ENCODE assay signal across 10 cellular contexts in genomic region chr3:171376125-171376947, GRCh38.
A peak's percentile ranks its signal among the peaks of the same experiment; 100 is the strongest.
DNase-seq lines count a peak whose midpoint lies in the region; ATAC-seq lines count a peak whose summit lies in the region.
"Had no signal": no experiment of that assay in that cellular context is flagged by ENCODE, and none has a peak within 500 bp of the region (broad histone marks: within the 10 kb centered on the region; RNA-seq: fewer than 3 reads in every experiment).

No MANE protein-coding gene starts in this region.

- DNase-seq in AML-193 (lab: John Stamatoyannopoulos, UW): peak; percentile 84 to 86
- DNase-seq in KG1 (lab: John Stamatoyannopoulos, UW): peak; percentile 41
- peak in 4 of 61 donors; percentile 10 to 35 (median 17) for DNase-seq in caudate nucleus (lab: John Stamatoyannopoulos, UW)
- DNase-seq in mesendoderm: no peak
- no peak for DNase-seq in AG20443 (ENCODE audit: low spot score)
- no peak for DNase-seq in NCI-H526 treated with DMSO at 0.1 percent for 48 hours (lab: John Stamatoyannopoulos, UW)
- DNase-seq: activated naive CD4-positive, alpha-beta T cell treated with anti-CD3 and anti-CD28 coated beads for 36 hours; uterus had no signal

- H3K4me3 ChIP-seq in mesendoderm (ENCODE audit: low read length): no peak overlapping the region
- H3K4me3 ChIP-seq: uterus had no signal

- H3K79me2 ChIP-seq in mesendoderm (ENCODE audit: control insufficient read depth, insufficient read depth, low read length): no peaks in the 10 kb centered on the region

- peak overlapping the region; percentile 88 for H3K18ac ChIP-seq in mesendoderm (ENCODE audit: low read length)

- H3K79me1 ChIP-seq in mesendoderm (ENCODE audit: low read length): no peaks in the 10 kb centered on the region

- no peaks in the 10 kb centered on the region for H3K36me3 ChIP-seq in mesendoderm (ENCODE audit: control insufficient read depth, insufficient read depth, low read length)
- H3K36me3 ChIP-seq: uterus had no signal

- no peak overlapping the region for H4K5ac ChIP-seq in mesendoderm (ENCODE audit: low read length)

- no peak overlapping the region for H4K8ac ChIP-seq in mesendoderm (ENCODE audit: low read depth, low read length)

- H3K27me3 ChIP-seq in mesendoderm (ENCODE audit: insufficient read depth, low read length, poor library complexity): no peaks in the 10 kb centered on the region
- H3K27me3 ChIP-seq: uterus had no signal

- no peak overlapping the region for H3K4ac ChIP-seq in mesendoderm (ENCODE audit: low read depth, low read length)

- no peak overlapping the region for H3K4me2 ChIP-seq in mesendoderm (ENCODE audit: low read length)

- H3K56ac ChIP-seq in mesendoderm (ENCODE audit: low read length): no peak overlapping the region

- no peak overlapping the region for H2BK15ac ChIP-seq in mesendoderm (replicated peaks; ENCODE audit: low read depth)

- WGBS in mesendoderm (ENCODE audit: extremely low coverage, insufficient coverage, low lambda C conversion rate): no CpG with 5 or more reads among the region's 4 CpGs

- ATAC-seq in HG03108 (IDR thresholded peaks at IDR 0.05; ENCODE audit: unreplicated experiment): no peak
- no peak for ATAC-seq in GM18502 (IDR thresholded peaks at IDR 0.05; ENCODE audit: poor library complexity, unreplicated experiment)

- H3K4me1 ChIP-seq in mesendoderm (ENCODE audit: control insufficient read depth, low read depth, low read length): peaks cover 12% of the 10 kb centered on the region
- H3K4me1 ChIP-seq: uterus had no signal

- H3K27ac ChIP-seq in caudate nucleus (ENCODE audit: low read depth, low read length) (peak overlapping the region; percentile 67), mesendoderm (ENCODE audit: low read depth, low read length) (no peak overlapping the region)
- H3K27ac ChIP-seq: uterus had no signal

- no peak overlapping the region for H2AK5ac ChIP-seq in mesendoderm (ENCODE audit: low read length)

- no peak overlapping the region for H3K23ac ChIP-seq in mesendoderm (ENCODE audit: low read length)

- no peak overlapping the region for H2BK120ac ChIP-seq in mesendoderm (ENCODE audit: low read depth, low read length)

- H2BK5ac ChIP-seq in mesendoderm (ENCODE audit: low read length): no peak overlapping the region

- no peak overlapping the region for H3K9ac ChIP-seq in mesendoderm (ENCODE audit: low read length)

Comparison
In these comparisons a context has a peak if more than half of its experiments do, and no peak if none do; other contexts are left out.
1. DNase-seq: peak in AML-193 (2 of 2) and KG1 (single experiment); none in mesendoderm (single experiment), AG20443 (single experiment) and NCI-H526 treated with DMSO at 0.1 percent for 48 hours (single experiment).